ENCODE assay signal across 24 cellular contexts in the genomic region with DNA sequence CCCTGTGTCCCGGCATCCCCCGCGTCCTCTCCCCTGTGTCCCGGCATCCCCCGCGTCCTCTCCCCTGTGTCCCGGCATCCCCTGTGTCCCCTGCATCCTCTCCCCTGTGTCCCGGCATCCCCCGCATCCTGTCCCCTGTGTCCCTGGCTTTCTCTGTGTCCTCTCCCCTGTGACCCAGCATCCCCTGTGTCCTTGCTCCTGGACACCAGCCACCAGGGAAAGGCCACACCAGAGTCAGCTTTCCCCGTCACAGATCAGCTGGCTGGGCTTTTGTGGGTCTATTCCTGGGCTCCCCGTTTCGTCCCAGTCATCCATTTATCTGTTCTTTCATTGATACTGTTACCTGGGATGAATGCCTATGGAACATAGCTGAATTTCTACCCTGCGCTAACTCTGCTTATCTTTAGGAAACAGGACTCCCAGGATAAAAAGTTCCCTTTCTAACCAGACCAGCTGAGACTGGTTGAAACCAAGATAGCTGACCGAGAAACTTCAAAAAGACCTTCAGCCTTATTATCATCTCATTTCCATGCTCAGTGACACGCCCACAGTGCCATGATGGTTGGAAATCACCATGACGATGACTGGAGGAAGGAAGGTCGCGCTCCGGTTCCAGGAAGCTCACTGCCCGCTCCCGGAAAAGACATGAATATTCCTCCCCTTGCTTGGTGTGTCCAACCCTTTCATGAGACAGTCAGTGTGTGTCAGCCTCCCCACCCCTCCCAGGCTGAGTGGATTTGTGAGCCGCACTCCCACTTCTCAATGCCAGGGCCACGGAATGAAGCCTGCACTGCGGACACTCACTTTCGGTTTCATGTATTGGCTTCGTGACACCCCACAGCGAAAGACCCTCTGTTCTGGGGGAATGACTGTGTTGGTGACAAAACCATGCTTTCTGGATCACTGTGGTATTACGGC.
A peak's percentile ranks its signal among the peaks of the same experiment; 100 is the strongest.
DNase-seq lines count a peak whose midpoint lies in the region; ATAC-seq and TF ChIP-seq lines count a peak whose summit lies in the region.
"Had no signal": no experiment of that assay in that cellular context is flagged by ENCODE, and none has a peak within 500 bp of the region (broad histone marks: within the 10 kb centered on the region; RNA-seq: fewer than 3 reads in every experiment).

No MANE protein-coding gene starts in this region.

- no peaks in the 10 kb centered on the region for H3K4me1 Mint-ChIP-seq in activated T-helper 17 cell treated with anti-CD3 and anti-CD28 coated beads, Interleukin-2, amount 50 U/mL, for 72 hours
- peaks cover 14% of the 10 kb centered on the region for H3K4me1 Mint-ChIP-seq in neural crest cell
- H3K4me1 Mint-ChIP-seq in activated CD4-positive, alpha-beta memory T cell treated with anti-CD3 and anti-CD28 coated beads, Interleukin-2, amount 10 ng/mL, durations not matched to agents 7 days and 5 days, result no peaks in the 10 kb centered on the region

- intact Hi-C loops in heart left ventricle (cut with DNase I), result loop anchor here in 2 of 10 donors (10.0 kb wide), 1 partner anchor 210 kb away; no protein-coding TSS in a partner anchor
- intact Hi-C loops in Right ventricle myocardium inferior (cut with DNase I), result no loop called here

- H3K36me3 ChIP-seq in heart left ventricle (no peaks in the 10 kb centered on the region), Peyer's patch (no peaks in the 10 kb centered on the region)
- H3K36me3 ChIP-seq: cardiac muscle cell, right lobe of liver had no signal

- 50 to 66% (median 56%) methylated on average over 17 to 28 of the region's 28 CpGs for WGBS in heart left ventricle, 4 donors

- CTCF ChIA-PET in activated CD4-positive, alpha-beta memory T cell treated with anti-CD3 and anti-CD28 coated beads, Interleukin-2, amount 10 ng/mL, durations not matched to agents 7 days and 5 days (lab: Charles Lee), result no interaction called here

- DNase-seq in heart left ventricle (no peak), Right ventricle myocardium inferior (ENCODE audit: missing footprints) (no peak), neural crest cell (ENCODE audit: low read depth, low spot score) (no peak), hypothalamus (lab: John Stamatoyannopoulos, UW) (no peak), Peyer's patch (no peak)
- DNase-seq in activated CD4-positive, alpha-beta memory T cell treated with anti-CD3 and anti-CD28 coated beads, Interleukin-2, amount 10 ng/mL, durations not matched to agents 7 days and 5 days, result no peak
- DNase-seq in stimulated activated CD4-positive, alpha-beta T cell treated with anti-CD3 and anti-CD28 coated beads, Interleukin-12 subunit alpha, Interleukin-12 subunit beta, amount 100 ng/mL, for 4 hours, result no peak
- DNase-seq: activated naive CD4-positive, alpha-beta T cell treated with anti-CD3 and anti-CD28 coated beads, Interleukin-2, amount 50 U/mL, for 16 hours; COR-L47; cortex of kidney; DMS79 treated with DMSO at 0.1 percent for 48 hours; mesenchymal stem cell; NCI-H1417; NCI-H2107; NCI-H510A treated with DMSO at 0.1 percent for 48 hours; right lobe of liver; SHP77; stimulated activated naive B cell treated with anti-CD40 and anti-IgM and Interleukin-4, amounts not matched to agents 10 μg/mL and 1 μg/mL and 100 μg/mL, for 72 hours had no signal

- H3K9me3 ChIP-seq in heart left ventricle (peaks cover 0 to 8% (median 0%) of the 10 kb centered on the region in 12 donors), Peyer's patch (no peaks in the 10 kb centered on the region)
- H3K9me3 ChIP-seq: right lobe of liver had no signal

- no peaks in the 10 kb centered on the region for H3K9me3 Mint-ChIP-seq in activated T-helper 17 cell treated with anti-CD3 and anti-CD28 coated beads, Interleukin-2, amount 50 U/mL, for 72 hours
- H3K9me3 Mint-ChIP-seq in neural crest cell, result no peaks in the 10 kb centered on the region
- H3K9me3 Mint-ChIP-seq in activated CD4-positive, alpha-beta memory T cell treated with anti-CD3 and anti-CD28 coated beads, Interleukin-2, amount 10 ng/mL, durations not matched to agents 7 days and 5 days, result no peaks in the 10 kb centered on the region

- peak overlapping the region in 8 of 12 donors; percentile 3 to 30 (median 8) for H3K4me3 ChIP-seq in heart left ventricle
- no peak overlapping the region for H3K4me3 ChIP-seq in Peyer's patch
- H3K4me3 ChIP-seq: cardiac muscle cell, GM23338, right lobe of liver had no signal

- POLR2A ChIA-PET in activated CD4-positive, alpha-beta memory T cell treated with anti-CD3 and anti-CD28 coated beads, Interleukin-2, amount 10 ng/mL, durations not matched to agents 7 days and 5 days (lab: Charles Lee), result no interaction called here

- H3K4me1 ChIP-seq in heart left ventricle, result no peaks in the 10 kb centered on the region
- H3K4me1 ChIP-seq in Peyer's patch, result no peaks in the 10 kb centered on the region
- H3K4me1 ChIP-seq: right lobe of liver had no signal

- no peak for TF ChIP-seq POLR2A in heart left ventricle (IDR thresholded peaks at IDR 0.05)
- TF ChIP-seq POLR2A in Peyer's patch (IDR thresholded peaks at IDR 0.05), result no peak

- no peaks in the 10 kb centered on the region for H3K36me3 Mint-ChIP-seq in activated T-helper 17 cell treated with anti-CD3 and anti-CD28 coated beads, Interleukin-2, amount 50 U/mL, for 72 hours (ENCODE audit: low read depth)
- no peaks in the 10 kb centered on the region for H3K36me3 Mint-ChIP-seq in neural crest cell (ENCODE audit: low read depth)
- no peaks in the 10 kb centered on the region for H3K36me3 Mint-ChIP-seq in activated CD4-positive, alpha-beta memory T cell treated with anti-CD3 and anti-CD28 coated beads, Interleukin-2, amount 10 ng/mL, durations not matched to agents 7 days and 5 days (ENCODE audit: low read depth)
- H3K36me3 Mint-ChIP-seq: stimulated activated naive B cell treated with anti-CD40 and anti-IgM and Interleukin-4, amounts not matched to agents 10 μg/mL and 1 μg/mL and 100 μg/mL, for 72 hours had no signal

- peak in 1 of 4 donors; percentile 69 for ATAC-seq in heart left ventricle
- ATAC-seq in Right ventricle myocardium inferior, result no peak
- ATAC-seq in activated T-helper 17 cell treated with anti-CD3 and anti-CD28 coated beads, Interleukin-2, amount 50 U/mL, for 72 hours (replicated peaks), result peak; percentile 67
- ATAC-seq: GM23338; naive thymus-derived CD8-positive, alpha-beta T cell had no signal

- H3K4me3 Mint-ChIP-seq in activated T-helper 17 cell treated with anti-CD3 and anti-CD28 coated beads, Interleukin-2, amount 50 U/mL, for 72 hours, result peak overlapping the region; percentile 23
- H3K4me3 Mint-ChIP-seq in neural crest cell, result no peak overlapping the region
- no peak overlapping the region for H3K4me3 Mint-ChIP-seq in activated CD4-positive, alpha-beta memory T cell treated with anti-CD3 and anti-CD28 coated beads, Interleukin-2, amount 10 ng/mL, durations not matched to agents 7 days and 5 days
- H3K4me3 Mint-ChIP-seq: B cell; GM23338; stimulated activated naive B cell treated with anti-CD40 and anti-IgM and Interleukin-4, amounts not matched to agents 10 μg/mL and 1 μg/mL and 100 μg/mL, for 72 hours had no signal

- H3K27ac Mint-ChIP-seq in activated T-helper 17 cell treated with anti-CD3 and anti-CD28 coated beads, Interleukin-2, amount 50 U/mL, for 72 hours, result no peak overlapping the region
- H3K27ac Mint-ChIP-seq in neural crest cell (ENCODE audit: unreplicated experiment), result peak overlapping the region; percentile 45
- H3K27ac Mint-ChIP-seq in activated CD4-positive, alpha-beta memory T cell treated with anti-CD3 and anti-CD28 coated beads, Interleukin-2, amount 10 ng/mL, durations not matched to agents 7 days and 5 days, result no peak overlapping the region
- H3K27ac Mint-ChIP-seq: B cell; GM23338; naive thymus-derived CD8-positive, alpha-beta T cell; stimulated activated naive B cell treated with anti-CD40 and anti-IgM and Interleukin-4, amounts not matched to agents 10 μg/mL and 1 μg/mL and 100 μg/mL, for 72 hours had no signal

- H3K27me3 Mint-ChIP-seq in activated T-helper 17 cell treated with anti-CD3 and anti-CD28 coated beads, Interleukin-2, amount 50 U/mL, for 72 hours, result peaks cover 15% of the 10 kb centered on the region
- H3K27me3 Mint-ChIP-seq in neural crest cell (ENCODE audit: low read depth), result peaks cover 18% of the 10 kb centered on the region
- H3K27me3 Mint-ChIP-seq in activated CD4-positive, alpha-beta memory T cell treated with anti-CD3 and anti-CD28 coated beads, Interleukin-2, amount 10 ng/mL, durations not matched to agents 7 days and 5 days, result no peaks in the 10 kb centered on the region

- peak overlapping the region in 1 of 12 donors; percentile 52 for H3K27ac ChIP-seq in heart left ventricle
- H3K27ac ChIP-seq in Peyer's patch, result no peak overlapping the region
- H3K27ac ChIP-seq: cardiac muscle cell, HL-60, right lobe of liver had no signal

- H3K27me3 ChIP-seq in heart left ventricle, result peaks cover 0 to 52% (median 5%) of the 10 kb centered on the region in 9 donors
- H3K27me3 ChIP-seq in Peyer's patch, result no peaks in the 10 kb centered on the region
- H3K27me3 ChIP-seq: right lobe of liver had no signal

- no peak for TF ChIP-seq CTCF in heart left ventricle (IDR thresholded peaks at IDR 0.05)
- TF ChIP-seq CTCF in neural crest cell (conservative IDR thresholded peaks at IDR 0.05), result no peak
- TF ChIP-seq CTCF in Peyer's patch (IDR thresholded peaks at IDR 0.05), result no peak

Comparison
In these comparisons a context has a peak if more than half of its experiments do, and no peak if none do; other contexts are left out.
1. H3K4me3 ChIP-seq: peak in heart left ventricle (8 of 12); none in Peyer's patch (0 of 4).